In the genomic region with DNA sequence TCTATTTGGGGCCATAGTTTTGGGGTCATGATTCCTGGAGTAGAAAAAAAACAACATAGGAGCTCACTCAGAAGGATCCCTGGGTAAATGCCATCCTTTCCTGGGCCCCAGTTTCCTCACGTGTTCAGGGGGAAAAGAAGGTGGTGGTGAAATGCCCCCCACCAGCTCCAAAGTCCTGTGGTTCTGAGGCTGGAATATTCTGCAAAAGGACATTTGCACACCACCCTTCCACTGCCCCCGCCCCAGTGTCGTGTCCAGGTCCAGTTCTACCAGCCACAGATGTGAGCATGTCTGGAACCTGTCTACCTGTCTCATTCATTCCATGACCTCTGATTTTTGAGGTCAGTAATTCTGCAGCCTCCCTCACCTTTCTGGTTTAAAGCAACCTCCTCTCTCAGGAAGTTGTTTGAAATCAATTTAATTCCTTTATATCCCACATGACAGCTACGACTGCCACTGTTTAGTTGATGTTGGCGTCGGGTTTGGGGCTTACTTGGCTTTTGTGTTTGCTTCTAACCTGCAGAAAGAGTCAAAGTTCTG, we compare ENCODE assay signal across 11 cellular contexts.
DNase-seq lines count a peak whose midpoint lies in the region; ATAC-seq, FAIRE-seq and TF ChIP-seq lines count a peak whose summit lies in the region.
"Had no signal": no experiment of that assay in that cellular context is flagged by ENCODE, and none has a peak within 500 bp of the region (broad histone marks: within the 10 kb centered on the region; RNA-seq: fewer than 3 reads in every experiment).

No MANE protein-coding gene starts in this region.

- peaks cover 78% of the 10 kb centered on the region for H3K4me1 Mint-ChIP-seq in CD14-positive monocyte

- H3K36me3 ChIP-seq in Peyer's patch: no peaks in the 10 kb centered on the region
- no peaks in the 10 kb centered on the region for H3K36me3 ChIP-seq in pancreas
- H3K36me3 ChIP-seq: neutrophil had no signal

- intact Hi-C loops in CD14-positive monocyte (cut with micrococcal nuclease) (loop anchor here in 1 of 2 donors (5.0 kb wide), 2 partner anchors 40 to 55 kb away; no protein-coding TSS in a partner anchor), pancreas (cut with DNase I) (no loop called here)

- FAIRE-seq in pancreas (lab: Jason Lieb, UNC): no peak

- 60 to 66% methylated on average over 6 of the region's 6 CpGs for WGBS in pancreas, 2 donors

- TF ChIP-seq POLR2A in Peyer's patch (IDR thresholded peaks at IDR 0.05) (no peak), erythroblast (IDR thresholded peaks at IDR 0.05; ENCODE audit: low read length) (no peak)

- H3K4me1 ChIP-seq in Peyer's patch (peaks cover 8 to 66% (median 21%) of the 10 kb centered on the region in 4 donors), pancreas (peaks cover 27 to 65% (median 51%) of the 10 kb centered on the region in 3 donors)

- ATAC-seq in pancreas: no peak
- no peak for ATAC-seq in HG02973 (IDR thresholded peaks at IDR 0.05; ENCODE audit: unreplicated experiment)

- peak overlapping the region; percentile 90 to 99 (median 98) for H3K27ac Mint-ChIP-seq in CD14-positive monocyte

- H3K36me3 Mint-ChIP-seq in CD14-positive monocyte: peaks cover 12 to 23% of the 10 kb centered on the region in 2 donors

- TF ChIP-seq CTCF in CD14-positive monocyte (IDR thresholded peaks at IDR 0.05) (no peak), Peyer's patch (IDR thresholded peaks at IDR 0.05) (no peak), pancreas (IDR thresholded peaks at IDR 0.05) (no peak)

- peak overlapping the region in 1 of 2 donors; percentile 2 for H3K4me3 Mint-ChIP-seq in CD14-positive monocyte

- H3K4me3 ChIP-seq in Peyer's patch (no peak overlapping the region), pancreas (no peak overlapping the region)

- H3K27me3 ChIP-seq in Peyer's patch (no peaks in the 10 kb centered on the region), pancreas (no peaks in the 10 kb centered on the region)

- no peaks in the 10 kb centered on the region for H3K9me3 Mint-ChIP-seq in CD14-positive monocyte

- H3K27ac ChIP-seq in Peyer's patch (peak overlapping the region; percentile 57 to 90 (median 78)), epithelial cell of prostate (peak overlapping the region; percentile 93), pancreas (peak overlapping the region in 3 of 4 donors; percentile 41 to 80 (median 72))
- H3K27ac ChIP-seq: HL-60, neutrophil had no signal

- H3K27me3 Mint-ChIP-seq in CD14-positive monocyte (ENCODE audit: low read depth in 3 of 3): peaks cover 0 to 2% (median 0%) of the 10 kb centered on the region in 3 donors

- DNase-seq in CD14-positive monocyte (ENCODE audit: low spot score) (no peak), Peyer's patch (peak in 1 of 3 donors; percentile 37), epithelial cell of prostate (ENCODE audit: low read depth, low spot score) (no peak), pancreas (no peak), erythroblast (lab: John Stamatoyannopoulos, UW) (no peak), HPDE6-E6E7 (ENCODE audit: extremely low spot score) (no peak), DMS53 treated with DMSO at 0.1 percent for 48 hours (lab: John Stamatoyannopoulos, UW; ENCODE audit: unreplicated experiment) (no peak)
- DNase-seq: NCI-H524 treated with DMSO at 0.1 percent for 48 hours had no signal

- H3K9me3 ChIP-seq in Peyer's patch (no peaks in the 10 kb centered on the region), pancreas (no peaks in the 10 kb centered on the region)
- H3K9me3 ChIP-seq: neutrophil had no signal
